Comparison of ENCODE assay signal across 29 cellular contexts in genomic region chr2:41832218-41832617, GRCh38.
"Had no signal": no experiment of that assay in that cellular context is flagged by ENCODE, and none has a peak within 500 bp of the region (broad histone marks: within the 10 kb centered on the region; RNA-seq: fewer than 3 reads in every experiment).

No MANE protein-coding gene starts in this region.

- DNase-seq: activated CD4-positive, alpha-beta memory T cell treated with anti-CD3 and anti-CD28 coated beads for 36 hours; activated CD4-positive, alpha-beta T cell treated with anti-CD3 and anti-CD28 coated beads, Interleukin-2, amount 10 ng/mL, durations not matched to agents 24 days and 14 days; activated CD4-positive, CD25-positive, alpha-beta regulatory T cell treated with anti-CD3 and anti-CD28 coated beads, Interleukin-2, amount 50 U/mL, for 72 hours; activated CD8-positive, alpha-beta memory T cell treated with anti-CD3 and anti-CD28 coated beads for 24 hours; activated effector memory CD4-positive, alpha-beta T cell treated with anti-CD3 and anti-CD28 coated beads, Interleukin-2, amount 50 U/mL, for 16 hours; activated naive CD4-positive, alpha-beta T cell treated with Interleukin-2 at 50 U/mL for 16 hours; activated T-cell treated with anti-CD3 and anti-CD28 coated beads, Interleukin-2, amount 50 U/mL, for 4 hours; amygdala; MM.1S; NCI-H1092 treated with DMSO at 0.1 percent for 48 hours; NCI-H1417 treated with DMSO at 0.1 percent for 48 hours; NCI-H1694; NCI-H2029; NCI-H2107; NCI-H2171 treated with DMSO at 0.1 percent for 48 hours; NCI-H226; NCI-H526 treated with DMSO at 0.1 percent for 48 hours; NCI-H82; RPMI8226 had no signal

- H3K9me3 ChIP-seq: SJSA1 had no signal

- H3K4me3 ChIP-seq: K562, SJSA1 had no signal

- H3K4me1 ChIP-seq: SJSA1 had no signal

- H3K9me3 Mint-ChIP-seq: activated CD4-positive, alpha-beta memory T cell treated with anti-CD3 and anti-CD28 coated beads for 36 hours; activated CD4-positive, alpha-beta T cell treated with anti-CD3 and anti-CD28 coated beads, Interleukin-2, amount 10 ng/mL, durations not matched to agents 24 days and 14 days; activated T-cell treated with anti-CD3 and anti-CD28 coated beads, Interleukin-2, amount 50 U/mL, for 4 hours; central memory CD8-positive, alpha-beta T cell; T-helper 1 cell treated with Interleukin-12 subunit alpha and Interleukin-12 subunit beta and Interleukin-4 antibody, amounts not matched to agents 30 μg/mL and 1 μg/mL, for 36 hours; WTC11 had no signal

- H3K4me1 Mint-ChIP-seq: activated CD4-positive, alpha-beta T cell treated with anti-CD3 and anti-CD28 coated beads, Interleukin-2, amount 10 ng/mL, durations not matched to agents 24 days and 14 days; brain; central memory CD8-positive, alpha-beta T cell; WTC11 had no signal

- H3K36me3 Mint-ChIP-seq: activated CD4-positive, alpha-beta memory T cell treated with anti-CD3 and anti-CD28 coated beads for 36 hours; activated naive CD8-positive, alpha-beta T cell; brain; WTC11 had no signal

- ATAC-seq: activated T-cell treated with anti-CD3 and anti-CD28 coated beads, Interleukin-2, amount 50 U/mL, for 4 hours; K562; Panc1; Right ventricle myocardium inferior; SK-N-SH treated with all-trans-retinoic acid at 6 μM for 48 hours; WTC11 had no signal

- H3K36me3 ChIP-seq: SJSA1 had no signal

- H3K4me3 Mint-ChIP-seq: activated CD4-positive, alpha-beta memory T cell treated with anti-CD3 and anti-CD28 coated beads for 36 hours; activated CD4-positive, alpha-beta T cell treated with anti-CD3 and anti-CD28 coated beads, Interleukin-2, amount 10 ng/mL, durations not matched to agents 24 days and 14 days; activated naive CD8-positive, alpha-beta T cell; activated T-cell treated with anti-CD3 and anti-CD28 coated beads, Interleukin-2, amount 50 U/mL, for 4 hours; brain; central memory CD8-positive, alpha-beta T cell; T-helper 1 cell treated with Interleukin-12 subunit alpha and Interleukin-12 subunit beta and Interleukin-4 antibody, amounts not matched to agents 30 μg/mL and 1 μg/mL, for 36 hours; WTC11 had no signal

- H3K27ac Mint-ChIP-seq: activated CD4-positive, alpha-beta memory T cell treated with anti-CD3 and anti-CD28 coated beads for 36 hours; activated CD4-positive, alpha-beta T cell treated with anti-CD3 and anti-CD28 coated beads, Interleukin-2, amount 10 ng/mL, durations not matched to agents 24 days and 14 days; activated naive CD8-positive, alpha-beta T cell; brain; T-helper 1 cell treated with Interleukin-12 subunit alpha and Interleukin-12 subunit beta and Interleukin-4 antibody, amounts not matched to agents 30 μg/mL and 1 μg/mL, for 36 hours; WTC11 had no signal

- H3K27ac ChIP-seq: SJSA1 had no signal
